13 cellular contexts compared by ENCODE assay signal in genomic region chr18:13676499-13676898, GRCh38.
"Had no signal": no experiment of that assay in that cellular context is flagged by ENCODE, and none has a peak within 500 bp of the region (broad histone marks: within the 10 kb centered on the region; RNA-seq: fewer than 3 reads in every experiment).

No MANE protein-coding gene starts in this region.

- H3K27me3 ChIP-seq: transverse colon had no signal

- H3K9ac ChIP-seq: parathyroid adenoma had no signal

- FAIRE-seq: kidney had no signal

- H3K9me3 ChIP-seq: transverse colon had no signal

- H3K4me3 ChIP-seq: transverse colon had no signal

- H3K27ac ChIP-seq: parathyroid adenoma, transverse colon had no signal

- H3K36me3 ChIP-seq: transverse colon had no signal

- H2AFZ ChIP-seq: parathyroid adenoma had no signal

- H3K4me1 ChIP-seq: parathyroid adenoma had no signal

- ATAC-seq: activated CD4-positive, CD25-positive, alpha-beta regulatory T cell treated with anti-CD3 and anti-CD28 coated beads, Interleukin-2, amount 50 U/mL, for 24 hours had no signal

- H3K79me2 ChIP-seq: parathyroid adenoma had no signal

- DNase-seq: activated naive CD4-positive, alpha-beta T cell; central memory CD4-positive, alpha-beta T cell; cortex of kidney; effector CD8-positive, alpha-beta T cell; erythroblast; kidney; midbrain; retina; stimulated activated naive CD4-positive, alpha-beta T cell; substantia nigra; transverse colon had no signal
